Comparison of ENCODE assay signal across 8 cellular contexts in the genomic region with DNA sequence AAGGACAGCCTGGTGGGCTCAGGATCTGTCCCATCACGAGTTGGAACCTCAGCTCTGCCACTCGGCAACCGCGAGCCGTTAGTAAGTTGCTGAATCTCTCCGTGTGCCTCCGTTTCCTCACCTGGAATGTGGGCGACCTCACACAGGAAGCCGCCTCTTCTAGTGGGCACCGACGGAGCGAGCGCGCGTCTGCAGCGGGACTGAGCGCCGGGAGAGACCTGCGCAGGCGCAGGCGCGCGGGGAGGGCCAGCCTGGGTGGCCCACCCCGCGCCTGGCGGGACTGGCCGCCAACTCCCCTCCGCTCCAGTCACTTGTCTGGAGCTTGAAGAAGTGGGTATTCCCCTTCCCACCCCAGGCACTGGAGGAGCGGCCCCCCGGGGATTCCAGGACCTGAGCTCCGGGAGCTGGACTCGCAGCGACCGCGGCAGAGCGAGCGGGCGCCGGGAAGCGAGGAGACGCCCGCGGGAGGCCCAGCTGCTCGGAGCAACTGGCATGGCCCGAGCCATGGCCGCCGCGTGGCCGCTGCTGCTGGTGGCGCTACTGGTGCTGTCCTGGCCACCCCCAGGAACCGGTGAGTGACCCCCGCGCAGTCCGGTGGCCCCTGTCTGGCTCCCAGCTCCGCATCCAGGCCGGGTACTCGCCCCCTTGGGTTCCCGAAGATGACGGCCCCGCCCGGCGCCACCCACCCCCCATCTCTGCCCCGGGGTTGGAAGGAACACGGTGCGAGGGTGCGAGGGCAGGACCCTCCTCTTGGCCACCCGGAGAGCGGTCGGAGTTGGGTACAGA. TPM values are rescaled to one million over a fixed set of nuclear protein-coding genes. Genes with fewer than 3 reads are reported as not detected.
DNase-seq lines count a peak whose midpoint lies in the region; ATAC-seq, FAIRE-seq and TF ChIP-seq lines count a peak whose summit lies in the region.

A gene with protein sequence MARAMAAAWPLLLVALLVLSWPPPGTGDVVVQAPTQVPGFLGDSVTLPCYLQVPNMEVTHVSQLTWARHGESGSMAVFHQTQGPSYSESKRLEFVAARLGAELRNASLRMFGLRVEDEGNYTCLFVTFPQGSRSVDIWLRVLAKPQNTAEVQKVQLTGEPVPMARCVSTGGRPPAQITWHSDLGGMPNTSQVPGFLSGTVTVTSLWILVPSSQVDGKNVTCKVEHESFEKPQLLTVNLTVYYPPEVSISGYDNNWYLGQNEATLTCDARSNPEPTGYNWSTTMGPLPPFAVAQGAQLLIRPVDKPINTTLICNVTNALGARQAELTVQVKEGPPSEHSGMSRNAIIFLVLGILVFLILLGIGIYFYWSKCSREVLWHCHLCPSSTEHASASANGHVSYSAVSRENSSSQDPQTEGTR (plus strand): TSS at position 306 of the 786 bp plus-strand sequence. CDS start 187 bp downstream, at position 493.

- H3K4me3 ChIP-seq in Caco-2 (ENCODE audit: low read depth, low read length), result peak within 1 kb of the TSS; percentile 91
- peak within 1 kb of the TSS; percentile 62 for H3K4me3 ChIP-seq in SJSA1
- H3K4me3 ChIP-seq in astrocyte (ENCODE audit: insufficient read depth, low read depth, low read length), result peak within 1 kb of the TSS; percentile 94
- peak within 1 kb of the TSS; percentile 69 to 86 for H3K4me3 ChIP-seq in right atrium auricular region
- H3K4me3 ChIP-seq in parathyroid adenoma (ENCODE audit: low read depth, low read length), result peak within 1 kb of the TSS; percentile 77

- H2AFZ ChIP-seq in astrocyte (ENCODE audit: low read depth, low read length) (peak within 1 kb of the TSS; percentile 99), parathyroid adenoma (peak within 1 kb of the TSS; percentile 91)

- CTCF ChIA-PET in Caco-2 (lab: Charles Lee), result interaction anchor here (0.6 to 2.4 kb wide), 10 partner anchors 12 to 215 kb away, joined by 3 to 16 read pairs (median 4); no protein-coding TSS in a partner anchor

- H3K4me3 Mint-ChIP-seq in Caco-2 (ENCODE audit: unreplicated experiment) (peak within 1 kb of the TSS; percentile 83), astrocyte (ENCODE audit: unreplicated experiment) (peak within 1 kb of the TSS; percentile 92)

- H3K79me2 ChIP-seq in astrocyte (ENCODE audit: insufficient read depth, low read length) (peaks cover 47% of the 10 kb centered on the region), parathyroid adenoma (no peaks in the 10 kb centered on the region)

- peaks cover 50% of the 10 kb centered on the region for H3K36me3 Mint-ChIP-seq in Caco-2 (ENCODE audit: insufficient read depth, unreplicated experiment)
- H3K36me3 Mint-ChIP-seq in astrocyte (ENCODE audit: low read depth, unreplicated experiment), result peaks cover 7% of the 10 kb centered on the region

- H3K27ac ChIP-seq in SJSA1, result peak within 1 kb of the TSS; percentile 73
- peak within 1 kb of the TSS; percentile 89 for H3K27ac ChIP-seq in astrocyte (ENCODE audit: low read depth, low read length)
- H3K27ac ChIP-seq in right atrium auricular region, result peak within 1 kb of the TSS; percentile 88 to 92
- H3K27ac ChIP-seq in parathyroid adenoma, result peak within 1 kb of the TSS; percentile 62

- ATAC-seq in HG02884 (IDR thresholded peaks at IDR 0.05; ENCODE audit: unreplicated experiment), result no peak
- ATAC-seq in GM21367 (IDR thresholded peaks at IDR 0.05; ENCODE audit: unreplicated experiment), result no peak

- H3K27ac Mint-ChIP-seq in Caco-2 (ENCODE audit: unreplicated experiment) (peak within 1 kb of the TSS; percentile 79), astrocyte (ENCODE audit: unreplicated experiment) (peak within 1 kb of the TSS; percentile 84)

- POLR2A ChIA-PET in Caco-2 (lab: Charles Lee), result interaction anchor here (0.5 to 1.7 kb wide), 14 partner anchors 10 to 200 kb away, joined by 3 to 7 read pairs (median 4); partner anchors contain the start of gene ZNF180

- DNase-seq in Caco-2 (peak; percentile 76 to 85), KG1 (lab: John Stamatoyannopoulos, UW) (peak; percentile 65), SJSA1 (ENCODE audit: low read depth in 1 of 2, low spot score in 2 of 2) (peak; percentile 94 to 95), astrocyte (ENCODE audit: low read depth) (peak; percentile 58), right atrium auricular region (ENCODE audit: low spot score) (peak; percentile 68)

- H3K9ac ChIP-seq in astrocyte (ENCODE audit: low read length) (peak within 1 kb of the TSS; percentile 92), parathyroid adenoma (peak within 1 kb of the TSS; percentile 25)

- no peaks in the 10 kb centered on the region for H3K9me3 ChIP-seq in Caco-2
- no peaks in the 10 kb centered on the region for H3K9me3 ChIP-seq in SJSA1 (replicated peaks)
- no peaks in the 10 kb centered on the region for H3K9me3 ChIP-seq in astrocyte (ENCODE audit: insufficient read depth, low read depth, low read length)
- no peaks in the 10 kb centered on the region for H3K9me3 ChIP-seq in right atrium auricular region
- no peaks in the 10 kb centered on the region for H3K9me3 ChIP-seq in parathyroid adenoma (ENCODE audit: control insufficient read depth, low read length)

- peak within 1 kb of the TSS; percentile 99 for H3K4me2 ChIP-seq in astrocyte (ENCODE audit: low read length)
- peak within 1 kb of the TSS; percentile 71 for H3K4me2 ChIP-seq in parathyroid adenoma (ENCODE audit: low read length)

- H3K36me3 ChIP-seq in Caco-2 (ENCODE audit: control insufficient read depth, insufficient read depth, low read length), result peaks cover 2% of the 10 kb centered on the region; the same call in 1 of the 2 replicates
- H3K36me3 ChIP-seq in SJSA1, result peaks cover 27% of the 10 kb centered on the region
- peaks cover 17% of the 10 kb centered on the region for H3K36me3 ChIP-seq in astrocyte (ENCODE audit: insufficient read depth, low read length)
- peaks cover 9% of the 10 kb centered on the region for H3K36me3 ChIP-seq in right atrium auricular region
- H3K36me3 ChIP-seq in parathyroid adenoma (ENCODE audit: control insufficient read depth, insufficient read depth, low read length), result no peaks in the 10 kb centered on the region

- H3K27me3 Mint-ChIP-seq in Caco-2 (ENCODE audit: insufficient read depth, unreplicated experiment) (no peaks in the 10 kb centered on the region), astrocyte (ENCODE audit: low read depth, unreplicated experiment) (peaks cover 5% of the 10 kb centered on the region)

- no peak for FAIRE-seq in astrocyte (lab: Jason Lieb, UNC)

- peaks cover 31% of the 10 kb centered on the region for H3K4me1 ChIP-seq in Caco-2
- H3K4me1 ChIP-seq in SJSA1 (replicated peaks), result peaks cover 28% of the 10 kb centered on the region
- H3K4me1 ChIP-seq in astrocyte (ENCODE audit: insufficient read depth, low read length), result peaks cover 21% of the 10 kb centered on the region
- H3K4me1 ChIP-seq in right atrium auricular region, result peaks cover 0 to 46% of the 10 kb centered on the region in 2 donors
- no peaks in the 10 kb centered on the region for H3K4me1 ChIP-seq in parathyroid adenoma

- peaks cover 27% of the 10 kb centered on the region for H3K4me1 Mint-ChIP-seq in Caco-2 (ENCODE audit: low read depth, unreplicated experiment)
- peaks cover 3% of the 10 kb centered on the region for H3K4me1 Mint-ChIP-seq in astrocyte (ENCODE audit: low read depth, unreplicated experiment)

- TF ChIP-seq CTCF in Caco-2 (IDR thresholded peaks at IDR 0.05; ENCODE audit: insufficient read depth in 1 of 2, low read depth in 1 of 2, low read length in 1 of 2, severe bottlenecking in 1 of 2, unreplicated experiment in 1 of 2) (no peak), astrocyte (IDR thresholded peaks at IDR 0.05; ENCODE audit: insufficient read depth, low read depth, low read length) (no peak), right atrium auricular region (IDR thresholded peaks at IDR 0.05) (no peak), parathyroid adenoma (IDR thresholded peaks at IDR 0.05) (no peak)

- H3K9me3 Mint-ChIP-seq in Caco-2 (ENCODE audit: unreplicated experiment) (no peaks in the 10 kb centered on the region), astrocyte (ENCODE audit: unreplicated experiment) (no peaks in the 10 kb centered on the region)

- TSS peak; percentile 61 for BruUV-seq in Caco-2 (replicated peaks; lab: Mats Ljungman, UMichigan)

- intact Hi-C loops in Caco-2 (cut with micrococcal nuclease; ENCODE audit: unreplicated experiment), result loop anchor here (1.0 kb wide), 1 partner anchor 28 kb away; no protein-coding TSS in a partner anchor

- peaks cover 39% of the 10 kb centered on the region for H4K20me1 ChIP-seq in astrocyte (ENCODE audit: insufficient read depth, low read length)

- H3K27me3 ChIP-seq in Caco-2 (replicated peaks; ENCODE audit: control insufficient read depth, insufficient read depth, low read length) (no peaks in the 10 kb centered on the region), SJSA1 (replicated peaks) (no peaks in the 10 kb centered on the region), astrocyte (ENCODE audit: insufficient read depth, low read length) (no peaks in the 10 kb centered on the region), right atrium auricular region (no peaks in the 10 kb centered on the region), parathyroid adenoma (ENCODE audit: control insufficient read depth, insufficient read depth, low read length) (no peaks in the 10 kb centered on the region)

RNA-seq across cellular contexts. Expression of the gene that starts here (rescaled TPM):
- total RNA-seq in Caco-2 (2022) (86.5 and 93.8 TPM in 2 replicates), astrocyte (81.6 and 83.5 TPM in 2 replicates), right atrium auricular region (100 to 1,000 TPM in 1 of 2 donors, 10 to 100 TPM in 1; 72.4 to 104 TPM)
- 101 and 182 TPM in 2 replicates for total RNA-seq in SJSA1 (2014; rRNA removed; shearing (Covaris generic))
